ENCODE assay signal across 7 cellular contexts in the genomic region with DNA sequence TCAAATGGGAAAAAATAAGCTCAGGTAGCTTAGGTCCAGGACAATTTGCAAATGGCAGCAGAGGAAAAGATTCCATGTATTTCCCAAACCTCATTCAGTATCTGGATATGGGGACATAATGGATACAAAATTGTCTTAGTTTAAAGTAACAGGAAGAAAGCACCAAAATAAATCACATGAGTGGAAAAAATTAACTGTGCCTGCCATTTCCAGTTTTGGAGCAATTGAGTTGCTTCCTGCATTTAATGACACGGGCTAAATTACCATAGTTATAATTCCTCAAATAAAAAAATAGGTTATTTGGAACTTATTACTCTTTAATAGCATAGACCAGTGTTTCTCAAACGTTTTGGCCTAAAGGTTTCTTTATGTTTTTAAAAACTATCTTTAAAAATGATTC. TPM values are rescaled to one million over a fixed set of nuclear protein-coding genes. Genes with fewer than 3 reads are reported as not detected.
"Had no signal": no experiment of that assay in that cellular context is flagged by ENCODE, and none has a peak within 500 bp of the region (broad histone marks: within the 10 kb centered on the region; RNA-seq: fewer than 3 reads in every experiment).

No MANE protein-coding gene starts in this region.

- H3K4me2 ChIP-seq: GM23338 had no signal

- H2AFZ ChIP-seq: GM23338 had no signal

- H3K4me3 Mint-ChIP-seq: GM23338, H9, HFFc6 had no signal

- H3K9me3 Mint-ChIP-seq: GM23338, HFFc6 had no signal

- DNase-seq: H9, HCEC 1CT, HFFc6 had no signal

- ATAC-seq: GM23338, K562 had no signal

- H3K27ac Mint-ChIP-seq: GM23338, H9, HFFc6 had no signal

- H3K4me3 ChIP-seq: GM23338, K562 had no signal

RNA-seq across cellular contexts. Expression of a gene that starts 6.3 kb away (rescaled TPM):
- polyA plus RNA-seq: K562 had no signal

RNA-seq across cellular contexts. Expression of a gene that starts 22.1 kb away (rescaled TPM):
- total RNA-seq: GM23338, H1, H9, HFFc6, IMR-90, K562 had no signal
- polyA plus RNA-seq: GM23338, IMR-90, K562 had no signal
